In genomic region chr3:186931487-186932280, GRCh38 we compare ENCODE assay signal across 8 cellular contexts. TPM values are rescaled to one million over a fixed set of nuclear protein-coding genes. Genes with fewer than 3 reads are reported as not detected.
DNase-seq lines count a peak whose midpoint lies in the region; ATAC-seq, FAIRE-seq and TF ChIP-seq lines count a peak whose summit lies in the region.

No MANE protein-coding gene starts in this region.

- H3K27me3 Mint-ChIP-seq in activated naive CD8-positive, alpha-beta T cell treated with anti-CD3 and anti-CD28 coated beads, Interleukin-2, amount 10 ng/mL, durations not matched to agents 7 days and 5 days, result no peaks in the 10 kb centered on the region

- no peak for DNase-seq in SK-N-MC (ENCODE audit: low read depth, low spot score)
- peak; percentile 76 for DNase-seq in activated naive CD8-positive, alpha-beta T cell treated with anti-CD3 and anti-CD28 coated beads, Interleukin-2, amount 10 ng/mL, durations not matched to agents 7 days and 5 days
- DNase-seq in hepatocyte (ENCODE audit: low spot score), result peak; percentile 79
- no peak for DNase-seq in urothelium cell line (ENCODE audit: low spot score)
- DNase-seq in putamen (ENCODE audit: low spot score), result no peak

- H3K27me3 ChIP-seq in hepatocyte, result peaks cover 4% of the 10 kb centered on the region
- no peaks in the 10 kb centered on the region for H3K27me3 ChIP-seq in skeletal muscle tissue (ENCODE audit: control insufficient read depth in 3 of 3, insufficient read depth in 3 of 3, low read length in 3 of 3)

- ATAC-seq in GM18867 (IDR thresholded peaks at IDR 0.05; ENCODE audit: unreplicated experiment), result peak; percentile 34
- ATAC-seq in HG03139 (IDR thresholded peaks at IDR 0.05; ENCODE audit: unreplicated experiment), result peak; percentile 42
- peak; percentile 41 for ATAC-seq in activated naive CD8-positive, alpha-beta T cell treated with anti-CD3 and anti-CD28 coated beads, Interleukin-2, amount 10 ng/mL, durations not matched to agents 7 days and 5 days (ENCODE audit: low read depth)

- peaks cover 22% of the 10 kb centered on the region for H3K36me3 Mint-ChIP-seq in activated naive CD8-positive, alpha-beta T cell treated with anti-CD3 and anti-CD28 coated beads, Interleukin-2, amount 10 ng/mL, durations not matched to agents 7 days and 5 days

- H3K9me2 ChIP-seq in hepatocyte (replicated peaks; ENCODE audit: insufficient read depth), result no peaks in the 10 kb centered on the region

- H3K9me3 ChIP-seq in SK-N-MC (ENCODE audit: low read depth, low read length) (no peaks in the 10 kb centered on the region), hepatocyte (ENCODE audit: low read depth) (no peaks in the 10 kb centered on the region), skeletal muscle tissue (ENCODE audit: control insufficient read depth in 3 of 3, low read length in 3 of 3) (no peaks in the 10 kb centered on the region)

- WGBS in hepatocyte (ENCODE audit: low lambda C conversion rate, missing lambda C conversion rate), result 1% methylated on average over 35 of the region's 35 CpGs

- H3K27ac ChIP-seq in SK-N-MC (no peak overlapping the region), hepatocyte (peak overlapping the region; percentile 80), skeletal muscle tissue (ENCODE audit: low read depth, low read length) (peak overlapping the region; percentile 81)

- peak overlapping the region; percentile 99 for H3K4me2 ChIP-seq in hepatocyte

- no peak for FAIRE-seq in urothelium cell line (lab: Jason Lieb, UNC)

- H3K9me3 Mint-ChIP-seq in activated naive CD8-positive, alpha-beta T cell treated with anti-CD3 and anti-CD28 coated beads, Interleukin-2, amount 10 ng/mL, durations not matched to agents 7 days and 5 days, result peaks cover 3% of the 10 kb centered on the region

- H2AFZ ChIP-seq in hepatocyte, result peak overlapping the region; percentile 99

- H4K20me1 ChIP-seq in hepatocyte (ENCODE audit: insufficient read depth, poor library complexity, severe bottlenecking), result no peaks in the 10 kb centered on the region

- H3K4me3 Mint-ChIP-seq in activated naive CD8-positive, alpha-beta T cell treated with anti-CD3 and anti-CD28 coated beads, Interleukin-2, amount 10 ng/mL, durations not matched to agents 7 days and 5 days, result peak overlapping the region; percentile 92

- peak overlapping the region; percentile 90 for H3K27ac Mint-ChIP-seq in activated naive CD8-positive, alpha-beta T cell treated with anti-CD3 and anti-CD28 coated beads, Interleukin-2, amount 10 ng/mL, durations not matched to agents 7 days and 5 days

- peaks cover 24% of the 10 kb centered on the region for H3K4me1 Mint-ChIP-seq in activated naive CD8-positive, alpha-beta T cell treated with anti-CD3 and anti-CD28 coated beads, Interleukin-2, amount 10 ng/mL, durations not matched to agents 7 days and 5 days

- peaks cover 11% of the 10 kb centered on the region for H3K4me1 ChIP-seq in hepatocyte (ENCODE audit: insufficient read depth)
- H3K4me1 ChIP-seq in skeletal muscle tissue (ENCODE audit: control insufficient read depth in 3 of 3, insufficient read depth in 3 of 3, low read length in 3 of 3), result peaks cover 28 to 44% (median 34%) of the 10 kb centered on the region in 3 donors

- H3K4me3 ChIP-seq in SK-N-MC (peak overlapping the region; percentile 95), hepatocyte (peak overlapping the region; percentile 100), skeletal muscle tissue (ENCODE audit: low read length in 3 of 3) (peak overlapping the region; percentile 69 to 85 (median 85))

- POLR2A ChIA-PET in activated naive CD8-positive, alpha-beta T cell treated with anti-CD3 and anti-CD28 coated beads, Interleukin-2, amount 10 ng/mL, durations not matched to agents 7 days and 5 days (lab: Charles Lee), result interaction anchor here (0.6 to 5.0 kb wide), 27 partner anchors 8 to 1007 kb away, joined by 3 to 49 read pairs (median 5); partner anchors contain the start of genes EIF4A2 and RPL39L

- peaks cover 35% of the 10 kb centered on the region for H3K79me2 ChIP-seq in hepatocyte

- no peak for TF ChIP-seq CTCF in hepatocyte (IDR thresholded peaks at IDR 0.05; ENCODE audit: poor library complexity)

- H3K9ac ChIP-seq in SK-N-MC (ENCODE audit: insufficient read length), result peak overlapping the region; percentile 87
- peak overlapping the region; percentile 67 to 97 (median 84) for H3K9ac ChIP-seq in skeletal muscle tissue (ENCODE audit: low read depth in 1 of 3, low read length in 3 of 3)

- H3K36me3 ChIP-seq in SK-N-MC (ENCODE audit: insufficient read depth, low read length), result peaks cover 12% of the 10 kb centered on the region; the same call in 1 of the 2 replicates
- no peaks in the 10 kb centered on the region for H3K36me3 ChIP-seq in hepatocyte (replicated peaks; ENCODE audit: insufficient read depth, low read depth)
- peaks cover 0 to 2% (median 2%) of the 10 kb centered on the region in 3 donors for H3K36me3 ChIP-seq in skeletal muscle tissue (ENCODE audit: control insufficient read depth in 3 of 3, insufficient read depth in 3 of 3, low read length in 3 of 3)

RNA-seq across cellular contexts. Expression of gene ST6GAL1, which starts 1.4 kb away (rescaled TPM):
- 100 to 1,000 TPM; 142 to 150 TPM for total RNA-seq in activated naive CD8-positive, alpha-beta T cell treated with anti-CD3 and anti-CD28 coated beads, Interleukin-2, amount 10 ng/mL, durations not matched to agents 7 days and 5 days
- total RNA-seq in hepatocyte (109 and 136 TPM in 2 replicates), skeletal muscle tissue (16.7 TPM)
- 36.6 and 57.5 TPM in 2 replicates for polyA plus RNA-seq in hepatocyte

Comparison
In these comparisons a context has a peak if more than half of its experiments do, and no peak if none do; other contexts are left out.
1. DNase-seq: peak in activated naive CD8-positive, alpha-beta T cell treated with anti-CD3 and anti-CD28 coated beads, Interleukin-2, amount 10 ng/mL, durations not matched to agents 7 days and 5 days (single experiment) and hepatocyte (single experiment); none in SK-N-MC (single experiment), urothelium cell line (single experiment) and putamen (single experiment).
2. Peak in every context shown above with its lines, with median percentiles within 50 percentile points of each other: ATAC-seq and H3K4me3 ChIP-seq.